24 cellular contexts compared by ENCODE assay signal in genomic region chr1:6011161-6011945, GRCh38. TPM values are rescaled to one million over a fixed set of nuclear protein-coding genes. Genes with fewer than 3 reads are reported as not detected.
DNase-seq lines count a peak whose midpoint lies in the region; ATAC-seq and TF ChIP-seq lines count a peak whose summit lies in the region.
"Had no signal": no experiment of that assay in that cellular context is flagged by ENCODE, and none has a peak within 500 bp of the region (broad histone marks: within the 10 kb centered on the region; RNA-seq: fewer than 3 reads in every experiment).

No MANE protein-coding gene starts in this region.

- H3K36me3 Mint-ChIP-seq in CD4-positive, alpha-beta memory T cell: peaks cover 0 to 13% of the 10 kb centered on the region in 2 donors
- peaks cover 16% of the 10 kb centered on the region for H3K36me3 Mint-ChIP-seq in activated T-helper 17 cell treated with anti-CD3 and anti-CD28 coated beads, Interleukin-2, amount 50 U/mL, for 72 hours (ENCODE audit: low read depth)
- H3K36me3 Mint-ChIP-seq in naive thymus-derived CD8-positive, alpha-beta T cell: peaks cover 0 to 3% (median 2%) of the 10 kb centered on the region in 3 donors
- no peaks in the 10 kb centered on the region for H3K36me3 Mint-ChIP-seq in Calu3 (ENCODE audit: insufficient read depth, unreplicated experiment)

- H3K36me3 ChIP-seq in CD4-positive, alpha-beta memory T cell (ENCODE audit: insufficient read depth, low read length): no peaks in the 10 kb centered on the region
- H3K36me3 ChIP-seq: esophagus squamous epithelium, HAP-1, ovary had no signal

- no peak overlapping the region for H3K27ac ChIP-seq in CD4-positive, alpha-beta memory T cell (ENCODE audit: low read depth, low read length)
- H3K27ac ChIP-seq: 22Rv1, esophagus squamous epithelium, ovary, SK-N-MC had no signal

- peak overlapping the region; percentile 13 to 78 (median 52) for H3K27ac Mint-ChIP-seq in CD4-positive, alpha-beta memory T cell
- H3K27ac Mint-ChIP-seq in activated T-helper 17 cell treated with anti-CD3 and anti-CD28 coated beads, Interleukin-2, amount 50 U/mL, for 72 hours: peak overlapping the region; percentile 43
- peak overlapping the region in 8 of 10 donors; percentile 13 to 94 (median 76) for H3K27ac Mint-ChIP-seq in naive thymus-derived CD8-positive, alpha-beta T cell
- H3K27ac Mint-ChIP-seq in Calu3 (ENCODE audit: unreplicated experiment): no peak overlapping the region
- H3K27ac Mint-ChIP-seq: activated B cell treated with CpG ODN at 0.5 μM for 24 hours had no signal

- no peak for TF ChIP-seq CTCF in Calu3 (IDR thresholded peaks at IDR 0.05; ENCODE audit: unreplicated experiment)

- H3K4me3 Mint-ChIP-seq in CD4-positive, alpha-beta memory T cell: peak overlapping the region in 1 of 8 donors; percentile 15
- H3K4me3 Mint-ChIP-seq in activated T-helper 17 cell treated with anti-CD3 and anti-CD28 coated beads, Interleukin-2, amount 50 U/mL, for 72 hours: no peak overlapping the region
- peak overlapping the region in 1 of 10 donors; percentile 33 for H3K4me3 Mint-ChIP-seq in naive thymus-derived CD8-positive, alpha-beta T cell
- no peak overlapping the region for H3K4me3 Mint-ChIP-seq in Calu3 (ENCODE audit: low read depth, unreplicated experiment)
- H3K4me3 Mint-ChIP-seq: activated B cell treated with CpG ODN at 0.5 μM for 24 hours had no signal

- H3K4me1 ChIP-seq in CD4-positive, alpha-beta memory T cell (ENCODE audit: insufficient read depth, low read length): peaks cover 12% of the 10 kb centered on the region
- H3K4me1 ChIP-seq: HAP-1 had no signal

- POLR2A ChIA-PET in CD4-positive, alpha-beta memory T cell (lab: Charles Lee; ENCODE audit: partially characterized antibody): interaction anchor here (1.4 kb wide), 2 partner anchors 13 to 19 kb away, joined by 3 read pairs; partner anchors contain the start of gene NPHP4
- POLR2A ChIA-PET in naive thymus-derived CD8-positive, alpha-beta T cell (lab: Charles Lee): no interaction called here

- H3K9me3 ChIP-seq in CD4-positive, alpha-beta memory T cell (ENCODE audit: control insufficient read depth in 1 of 2, low read length in 2 of 2): no peaks in the 10 kb centered on the region
- H3K9me3 ChIP-seq: esophagus squamous epithelium, HAP-1, ovary had no signal

- no TSS peak for BruUV-seq in Calu3 (replicated peaks; lab: Mats Ljungman, UMichigan)

- intact Hi-C loops in CD4-positive, alpha-beta memory T cell (cut with micrococcal nuclease): no loop called here
- intact Hi-C loops in Calu3 (cut with micrococcal nuclease; ENCODE audit: unreplicated experiment): no loop called here

- no peaks in the 10 kb centered on the region for H3K27me3 Mint-ChIP-seq in CD4-positive, alpha-beta memory T cell
- H3K27me3 Mint-ChIP-seq in activated T-helper 17 cell treated with anti-CD3 and anti-CD28 coated beads, Interleukin-2, amount 50 U/mL, for 72 hours: no peaks in the 10 kb centered on the region
- H3K27me3 Mint-ChIP-seq in naive thymus-derived CD8-positive, alpha-beta T cell: no peaks in the 10 kb centered on the region
- peaks cover 16% of the 10 kb centered on the region for H3K27me3 Mint-ChIP-seq in Calu3 (ENCODE audit: unreplicated experiment)
- H3K27me3 Mint-ChIP-seq: activated B cell treated with CpG ODN at 0.5 μM for 24 hours had no signal

- CTCF ChIA-PET in CD4-positive, alpha-beta memory T cell (lab: Charles Lee; ENCODE audit: partially characterized antibody): interaction anchor here (0.6 kb wide), 1 partner anchor 43 kb away, joined by 3 read pairs; no protein-coding TSS in a partner anchor
- CTCF ChIA-PET in Calu3 (lab: Charles Lee): no interaction called here

- peaks cover 1 to 13% (median 4%) of the 10 kb centered on the region in 4 donors for H3K4me1 Mint-ChIP-seq in CD4-positive, alpha-beta memory T cell
- peaks cover 5% of the 10 kb centered on the region for H3K4me1 Mint-ChIP-seq in activated T-helper 17 cell treated with anti-CD3 and anti-CD28 coated beads, Interleukin-2, amount 50 U/mL, for 72 hours
- H3K4me1 Mint-ChIP-seq in naive thymus-derived CD8-positive, alpha-beta T cell: peaks cover 12 to 43% (median 25%) of the 10 kb centered on the region in 4 donors
- H3K4me1 Mint-ChIP-seq in Calu3 (ENCODE audit: low read depth, unreplicated experiment): no peaks in the 10 kb centered on the region

- H3K9me3 Mint-ChIP-seq in CD4-positive, alpha-beta memory T cell: no peaks in the 10 kb centered on the region
- no peaks in the 10 kb centered on the region for H3K9me3 Mint-ChIP-seq in activated T-helper 17 cell treated with anti-CD3 and anti-CD28 coated beads, Interleukin-2, amount 50 U/mL, for 72 hours
- H3K9me3 Mint-ChIP-seq in naive thymus-derived CD8-positive, alpha-beta T cell: no peaks in the 10 kb centered on the region
- H3K9me3 Mint-ChIP-seq in Calu3 (ENCODE audit: low read depth, unreplicated experiment): no peaks in the 10 kb centered on the region
- H3K9me3 Mint-ChIP-seq: activated B cell treated with CpG ODN at 0.5 μM for 24 hours had no signal

- no peak for ATAC-seq in activated T-helper 17 cell treated with anti-CD3 and anti-CD28 coated beads, Interleukin-2, amount 50 U/mL, for 72 hours (replicated peaks)
- no peak for ATAC-seq in naive thymus-derived CD8-positive, alpha-beta T cell
- ATAC-seq in HG03159 (IDR thresholded peaks at IDR 0.05; ENCODE audit: unreplicated experiment) (no peak), GM21825 (IDR thresholded peaks at IDR 0.05; ENCODE audit: unreplicated experiment) (no peak)
- ATAC-seq: Panc1 had no signal

- DNase-seq in DMS53 (lab: John Stamatoyannopoulos, UW) (peak; percentile 61), DMS53 treated with DMSO at 0.1 percent for 48 hours (lab: John Stamatoyannopoulos, UW; ENCODE audit: unreplicated experiment) (no peak), Calu3 (no peak)
- no peak for DNase-seq in CD4-positive, alpha-beta memory T cell
- no peak for DNase-seq in naive thymus-derived CD8-positive, alpha-beta T cell
- DNase-seq: activated B cell treated with CpG ODN at 0.5 μM for 24 hours; activated gamma-delta T cell treated with Interleukin-2 at 50 U/mL for 16 hours; amniotic stem cell; central memory CD4-positive, alpha-beta T cell; effector CD8-positive, alpha-beta T cell; esophagus squamous epithelium; GDM1; NCI-H1417 treated with DMSO at 0.1 percent for 48 hours; NCI-H82; ovary; stimulated activated CD4-positive, alpha-beta T cell treated with anti-CD3 and anti-CD28 coated beads, Interleukin-2, amount 100 ng/mL, for 24 hours; T-helper 9 cell had no signal

- no peak overlapping the region for H3K4me3 ChIP-seq in CD4-positive, alpha-beta memory T cell (ENCODE audit: low read length in 2 of 2)
- H3K4me3 ChIP-seq: esophagus squamous epithelium, HAP-1, ovary, SK-N-MC had no signal

- H3K27me3 ChIP-seq in CD4-positive, alpha-beta memory T cell (ENCODE audit: insufficient read depth, low read length): no peaks in the 10 kb centered on the region
- H3K27me3 ChIP-seq: ovary had no signal

RNA-seq across cellular contexts. Expression of gene NPHP4, which starts 19.1 kb away (rescaled TPM):
- total RNA-seq in CD4-positive, alpha-beta memory T cell: 1 to 10 TPM; 7.6 to 9.6 TPM
- 1 to 10 TPM; 1.0 to 1.1 TPM for polyA plus RNA-seq in CD4-positive, alpha-beta memory T cell
- total RNA-seq in activated T-helper 17 cell treated with anti-CD3 and anti-CD28 coated beads, Interleukin-2, amount 50 U/mL, for 72 hours: 10 to 100 TPM; 21.5 to 35.7 TPM
- total RNA-seq in naive thymus-derived CD8-positive, alpha-beta T cell: 1 to 10 TPM; 6.2 to 6.3 TPM
- under 1 TPM; 0.14 to 0.97 (median 0.22) TPM for polyA plus RNA-seq in naive thymus-derived CD8-positive, alpha-beta T cell
- 11.1 and 11.5 TPM in 2 replicates for total RNA-seq in Calu3 (2022)

RNA-seq across cellular contexts. Expression of gene KCNAB2, which starts 34.3 kb away (rescaled TPM):
- 100 to 1,000 TPM; 188 to 197 TPM for total RNA-seq in CD4-positive, alpha-beta memory T cell
- 10 to 100 TPM; 20.9 to 53.6 TPM for polyA plus RNA-seq in CD4-positive, alpha-beta memory T cell
- 100 to 1,000 TPM; 407 to 432 TPM for total RNA-seq in activated T-helper 17 cell treated with anti-CD3 and anti-CD28 coated beads, Interleukin-2, amount 50 U/mL, for 72 hours
- total RNA-seq in naive thymus-derived CD8-positive, alpha-beta T cell: 100 to 1,000 TPM; 189 to 190 TPM
- polyA plus RNA-seq in naive thymus-derived CD8-positive, alpha-beta T cell: 10 to 100 TPM; 17.8 to 46.6 (median 21.4) TPM
- 3.6 and 4.7 TPM in 2 replicates for total RNA-seq in Calu3 (2022)

Comparison
In these comparisons a context has a peak if more than half of its experiments do, and no peak if none do; other contexts are left out.
1. RNA of gene KCNAB2, which starts 34.3 kb away (total RNA-seq): 407 to 432 TPM in activated T-helper 17 cell treated with anti-CD3 and anti-CD28 coated beads, Interleukin-2, amount 50 U/mL, for 72 hours, 188 to 197 TPM in CD4-positive, alpha-beta memory T cell and 189 to 190 TPM in naive thymus-derived CD8-positive, alpha-beta T cell; 3.6 to 4.7 TPM in Calu3; every median in the first group is over 10 times any median in the second.